In the genomic region with DNA sequence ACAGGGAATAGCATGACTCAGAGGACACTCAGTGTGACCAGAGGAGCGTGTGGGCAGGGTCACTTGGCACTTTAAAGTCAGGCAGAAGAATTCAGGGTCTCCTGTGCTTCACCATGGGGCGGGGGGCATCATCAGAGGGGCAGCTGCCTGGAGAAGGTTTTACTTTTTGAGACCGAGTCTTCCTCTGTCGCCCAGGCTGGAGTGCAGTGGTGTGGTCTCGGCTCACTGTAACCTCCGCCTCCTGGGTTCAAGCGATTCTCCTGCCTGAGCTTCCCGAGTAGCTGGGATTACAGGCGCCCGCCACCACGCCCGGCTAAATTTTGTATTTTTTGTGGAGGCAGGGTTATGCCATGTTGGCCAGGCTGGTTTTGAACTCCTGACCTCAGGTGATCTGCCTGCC, we compare ENCODE assay signal across 1 cellular context. TPM values are rescaled to one million over a fixed set of nuclear protein-coding genes. Genes with fewer than 3 reads are reported as not detected.
"Had no signal": no experiment of that assay in that cellular context is flagged by ENCODE, and none has a peak within 500 bp of the region (broad histone marks: within the 10 kb centered on the region; RNA-seq: fewer than 3 reads in every experiment).

No MANE protein-coding gene starts in this region.

RNA-seq across cellular contexts. Expression of a gene that starts 32.3 kb away (rescaled TPM):
- polyA plus RNA-seq: keratinocyte had no signal
